In the genomic region with DNA sequence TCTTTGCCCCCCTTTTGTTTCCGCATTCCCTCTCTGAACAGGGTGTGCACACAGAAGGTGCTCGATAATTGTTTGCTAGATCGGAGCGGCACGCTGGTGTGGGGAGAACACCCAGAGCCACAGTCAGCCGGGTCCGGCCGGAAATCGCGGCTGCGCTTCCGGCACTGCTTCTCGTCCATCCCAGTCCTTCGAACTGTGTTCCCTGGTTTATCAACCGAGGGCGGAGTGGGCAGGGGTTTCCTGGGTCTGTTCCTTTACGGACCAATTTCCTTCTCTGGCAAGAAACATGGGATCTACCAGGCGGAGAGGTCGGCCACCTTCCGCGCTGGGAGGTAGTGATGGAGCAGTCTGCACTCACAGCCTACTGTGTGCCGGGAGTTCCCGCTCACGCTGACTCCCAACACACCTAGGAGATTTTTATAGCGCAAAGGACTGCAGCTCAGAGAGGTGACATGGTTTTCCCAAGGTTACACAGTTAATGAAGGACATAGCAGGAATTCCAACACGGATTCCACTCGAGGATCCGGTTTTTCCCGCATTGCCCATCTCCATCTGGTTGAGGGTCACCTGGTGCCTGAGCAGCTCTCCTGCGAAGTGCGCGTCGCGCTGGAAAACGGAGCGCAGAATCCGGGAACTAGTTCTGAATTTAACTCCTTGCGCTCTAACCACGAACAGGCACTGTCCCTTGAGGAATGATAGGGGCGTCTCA, we compare ENCODE assay signal across 9 cellular contexts. TPM values are rescaled to one million over a fixed set of nuclear protein-coding genes. Genes with fewer than 3 reads are reported as not detected.
A peak's percentile ranks its signal among the peaks of the same experiment; 100 is the strongest.
DNase-seq lines count a peak whose midpoint lies in the region; ATAC-seq, FAIRE-seq and TF ChIP-seq lines count a peak whose summit lies in the region.
"Had no signal": no experiment of that assay in that cellular context is flagged by ENCODE, and none has a peak within 500 bp of the region (broad histone marks: within the 10 kb centered on the region; RNA-seq: fewer than 3 reads in every experiment).

No MANE protein-coding gene starts in this region.

- TF ChIP-seq POLR2A in K562 (conservative IDR thresholded peaks at IDR 0.05) (no peak), gastroesophageal sphincter (IDR thresholded peaks at IDR 0.05) (no peak)

- H3K9me3 ChIP-seq in K562 (replicated peaks; ENCODE audit: control insufficient read depth, insufficient read depth, low read depth, low read length) (no peaks in the 10 kb centered on the region), gastroesophageal sphincter (no peaks in the 10 kb centered on the region), colonic mucosa (no peaks in the 10 kb centered on the region)

- peaks cover 0 to 6% (median 0%) of the 10 kb centered on the region in 3 donors for H3K36me3 Mint-ChIP-seq in naive thymus-derived CD8-positive, alpha-beta T cell

- no peaks in the 10 kb centered on the region for H3K79me2 ChIP-seq in K562 (ENCODE audit: control insufficient read depth, insufficient read depth, low read length)

- ATAC-seq in K562 (no peak), gastroesophageal sphincter (no peak), GM18867 (IDR thresholded peaks at IDR 0.05; ENCODE audit: unreplicated experiment) (no peak)
- ATAC-seq in naive thymus-derived CD8-positive, alpha-beta T cell, result no peak

- in situ Hi-C loops in K562 (cut with MboI), result no loop called here

- peak; percentile 56 for FAIRE-seq in GM19239 (lab: Jason Lieb, UNC)
- no peak for FAIRE-seq in K562 (lab: Jason Lieb, UNC)

- peaks cover 24 to 39% (median 27%) of the 10 kb centered on the region in 4 donors for H3K4me1 Mint-ChIP-seq in naive thymus-derived CD8-positive, alpha-beta T cell

- TF ChIP-seq CTCF in AG10803 (conservative IDR thresholded peaks at IDR 0.05; ENCODE audit: low read length) (no peak), K562 (IDR thresholded peaks at IDR 0.05 in 2 of 3, conservative IDR thresholded peaks at IDR 0.05 in 1 of 3; ENCODE audit: insufficient read depth in 2 of 3, low read depth in 1 of 3, low read length in 3 of 3) (no peak), gastroesophageal sphincter (IDR thresholded peaks at IDR 0.05) (no peak), colonic mucosa (IDR thresholded peaks at IDR 0.05) (no peak)

- H3K4me1 ChIP-seq in K562 (replicated peaks in 1 of 2; ENCODE audit: control insufficient read depth in 2 of 2, insufficient read depth in 2 of 2, low read length in 2 of 2) (peaks cover 0 to under 1% of the 10 kb centered on the region in 2 experiments; a peak in 2 of 5 replicates), gastroesophageal sphincter (peaks cover 0 to 72% (median 22%) of the 10 kb centered on the region in 3 donors), colonic mucosa (no peaks in the 10 kb centered on the region)

- H3K9me3 Mint-ChIP-seq in naive thymus-derived CD8-positive, alpha-beta T cell, result peaks cover 0 to 7% (median 0%) of the 10 kb centered on the region in 9 donors

- no peaks in the 10 kb centered on the region; the same call in 1 of the 2 replicates for H4K20me1 ChIP-seq in K562 (replicated peaks; ENCODE audit: control insufficient read depth, insufficient read depth, low read length)

- H3K27ac Mint-ChIP-seq in naive thymus-derived CD8-positive, alpha-beta T cell, result peak overlapping the region in 1 of 10 donors; percentile 25

- peaks cover 42 to 66% of the 10 kb centered on the region in 2 experiments for H3K27me3 ChIP-seq in K562 (ENCODE audit: control insufficient read depth in 2 of 2, insufficient read depth in 2 of 2, low read length in 2 of 2)
- peaks cover 100% of the 10 kb centered on the region for H3K27me3 ChIP-seq in gastroesophageal sphincter
- H3K27me3 ChIP-seq in colonic mucosa, result peaks cover 99% of the 10 kb centered on the region

- TF ChIP-seq EP300 in K562 (IDR thresholded peaks at IDR 0.05; ENCODE audit: low read length), result no peak
- no peak for TF ChIP-seq EP300 in gastroesophageal sphincter (IDR thresholded peaks at IDR 0.05)

- intact Hi-C loops in K562 (cut with micrococcal nuclease) (no loop called here), colonic mucosa (cut with DNase I) (no loop called here)

- TF ChIP-seq RAD21 in K562 (CRISPR knock-in tag; conservative IDR thresholded peaks at IDR 0.05 in 1 of 2, IDR thresholded peaks at IDR 0.05 in 1 of 2), result no peak

- no peak overlapping the region for H3K4me2 ChIP-seq in K562 (ENCODE audit: insufficient read depth, low read length)

- H3K36me3 ChIP-seq in K562 (ENCODE audit: control insufficient read depth, insufficient read depth, low read length) (no peaks in the 10 kb centered on the region; the same call in 2 of the 3 replicates), gastroesophageal sphincter (peaks cover 0 to 10% of the 10 kb centered on the region in 2 donors), colonic mucosa (no peaks in the 10 kb centered on the region)

- 41% methylated on average over 38 of the region's 40 CpGs for WGBS in K562 (ENCODE audit: insufficient coverage, low coverage, missing lambda C conversion rate)
- WGBS in gastroesophageal sphincter (ENCODE audit: low coverage in 1 of 2), 2 donors, result 5 to 17% methylated on average over 1 to 14 of the region's 40 CpGs

- POLR2A ChIA-PET in K562 (lab: Yijun Ruan, JAX), result interaction anchor here (0.7 to 1.2 kb wide), 3 partner anchors 9 to 197 kb away, joined by 3 read pairs; no protein-coding TSS in a partner anchor
- POLR2A ChIA-PET in naive thymus-derived CD8-positive, alpha-beta T cell (lab: Charles Lee), result no interaction called here

- BruUV-seq in K562 (replicated peaks; lab: Mats Ljungman, UMichigan), result no TSS peak

- no peak overlapping the region for H2AFZ ChIP-seq in K562 (ENCODE audit: low read depth, low read length)

- CTCF ChIA-PET in K562 (lab: Yijun Ruan, JAX; ENCODE audit: low intra/inter-chr PET ratio), result no interaction called here

- H3K4me3 ChIP-seq in AG10803 (ENCODE audit: low read length), result peak overlapping the region; percentile 53
- H3K4me3 ChIP-seq in K562, result no peak overlapping the region
- peak overlapping the region in 1 of 2 donors; percentile 39 for H3K4me3 ChIP-seq in gastroesophageal sphincter
- no peak overlapping the region for H3K4me3 ChIP-seq in colonic mucosa

- H3K27ac ChIP-seq in K562 (ENCODE audit: extremely low read depth, low read depth, low read length), result no peak overlapping the region
- H3K27ac ChIP-seq in gastroesophageal sphincter, result no peak overlapping the region
- H3K27ac ChIP-seq in colonic mucosa, result no peak overlapping the region

- H3K9ac ChIP-seq in K562 (ENCODE audit: insufficient read depth in 1 of 2, low read depth in 2 of 2, low read length in 2 of 2), result no peak overlapping the region
- H3K9ac ChIP-seq in colonic mucosa (ENCODE audit: low read depth in 2 of 2, low read length in 2 of 2), result no peak overlapping the region

- peak overlapping the region in 6 of 10 donors; percentile 37 to 67 (median 60) for H3K4me3 Mint-ChIP-seq in naive thymus-derived CD8-positive, alpha-beta T cell

- H3K9me1 ChIP-seq in K562 (ENCODE audit: control insufficient read depth, insufficient read depth, low read length), result no peaks in the 10 kb centered on the region

- H3K27me3 Mint-ChIP-seq in naive thymus-derived CD8-positive, alpha-beta T cell, result peaks cover 54 to 77% (median 62%) of the 10 kb centered on the region in 5 donors

- no peak for DNase-seq in AG10803 (ENCODE audit: low read depth)
- no peak for DNase-seq in GM19239 (ENCODE audit: insufficient read length, low spot score)
- DNase-seq in K562 (ENCODE audit: extremely low read depth in 1 of 4, low spot score in 3 of 4), result no peak
- DNase-seq in naive thymus-derived CD8-positive, alpha-beta T cell, result peak in 1 of 10 donors; percentile 37
- DNase-seq in colonic mucosa, result no peak
- no peak for DNase-seq in SHP77 (lab: John Stamatoyannopoulos, UW)

TF ChIP-seq in K562, 482 proteins besides CTCF, POLR2A, EP300 and RAD21:
- TF ChIP-seq ZKSCAN8 (CRISPR knock-in tag; IDR thresholded peaks at IDR 0.05) (0 out of 2 replicates have a peak, but pooled peaks have one; percentile 26), GTF2F1 (IDR thresholded peaks at IDR 0.05; ENCODE audit: low read depth, low read length) (no peak)

RNA-seq across cellular contexts. Expression of a gene that starts 6.8 kb away (rescaled TPM):
- 0.56 and 1.8 TPM in 2 replicates for total RNA-seq in K562 (2011; cell fraction: chromatin; rRNA removed; ENCODE audit: low replicate concordance)
- total RNA-seq in K562 (2011; cell fraction: nucleolus; rRNA removed), result 1.8 and 2.5 TPM in 2 replicates
- total RNA-seq in K562 (2011; cell fraction: nucleoplasm; rRNA removed), result 1.0 and 1.3 TPM in 2 replicates
- total RNA-seq in K562 (2014; rRNA removed), result 4.9 and 6.5 TPM in 2 replicates
- 1.3 and 1.6 TPM in 2 replicates for total RNA-seq in K562 (2014; rRNA removed; fragmentation: Illumina TruSeq; extraction: Trizol)
- total RNA-seq in K562 (2015; rRNA removed; fragmentation: Illumina TruSeq; extraction: Trizol), result 1.6 and 2.3 TPM in 2 replicates
- 6.1 and 6.3 TPM in 2 replicates for total RNA-seq in K562 (2021)
- polyA plus RNA-seq in K562 (2011; rRNA removed), result 2.7 and 4.0 TPM in 2 replicates
- polyA plus RNA-seq in K562 (2011; cell fraction: cytosol; rRNA removed), result 2.9 and 12.3 TPM in 2 replicates
- 4.8 and 6.3 TPM in 2 replicates for polyA plus RNA-seq in K562 (2011; cell fraction: nucleus; rRNA removed)
- 2.0 and 7.0 TPM in 2 replicates for polyA plus RNA-seq in K562 (2012)
- polyA plus RNA-seq in K562 (2014; fragmentation: Illumina TruSeq; extraction: Trizol), result 1.3 and 1.9 TPM in 2 replicates
- 1 to 10 TPM; 1.4 to 1.8 TPM for polyA plus RNA-seq in K562 (2014; fragmentation: Nextera tagmentation; extraction: Ambion mirVana)
- polyA plus RNA-seq in K562 (2014; rRNA removed), result 6.0 and 8.3 TPM in 2 replicates
- 0.21 and 0.30 TPM in 2 replicates for polyA minus RNA-seq in K562 (2011; rRNA and poly(A)+ RNA removed)
- 0.73 and 2.4 TPM in 2 replicates for polyA minus RNA-seq in K562 (2011; cell fraction: cytosol; rRNA and poly(A)+ RNA removed)
- 1.8 and 2.2 TPM in 2 replicates for polyA minus RNA-seq in K562 (2011; cell fraction: nucleus; rRNA and poly(A)+ RNA removed)
- total RNA-seq in naive thymus-derived CD8-positive, alpha-beta T cell, result not detected
- not detected for polyA plus RNA-seq in naive thymus-derived CD8-positive, alpha-beta T cell
- total RNA-seq in gastroesophageal sphincter, result 1 to 10 TPM; 2.0 to 5.3 (median 2.4) TPM
- under 1 TPM; 0.25 to 0.53 TPM for total RNA-seq in colonic mucosa
- total RNA-seq: T-helper 2 cell treated with Interferon-gamma antibody and Interleukin-4, amounts not matched to agents 100 ng/mL and 5 ng/mL, for 36 hours had no signal
